Comparison of ENCODE assay signal across 8 cellular contexts in genomic region chr12:67630373-67631088, GRCh38. TPM values are rescaled to one million over a fixed set of nuclear protein-coding genes. Genes with fewer than 3 reads are reported as not detected.
DNase-seq lines count a peak whose midpoint lies in the region; ATAC-seq and TF ChIP-seq lines count a peak whose summit lies in the region.

No MANE protein-coding gene starts in this region.

- peak; percentile 51 for DNase-seq in DMS53 (lab: John Stamatoyannopoulos, UW)
- no peak for DNase-seq in DMS53 treated with DMSO at 0.1 percent for 48 hours (lab: John Stamatoyannopoulos, UW; ENCODE audit: unreplicated experiment)
- DNase-seq in SJCRH30: peak; percentile 14 to 24
- peak; percentile 87 for DNase-seq in activated gamma-delta T cell treated with Interleukin-2 at 50 U/mL for 16 hours
- DNase-seq in stimulated activated naive B cell treated with anti-CD40 and anti-IgM and Interleukin-4, amounts not matched to agents 10 μg/mL and 1 μg/mL and 100 μg/mL, for 72 hours: peak; percentile 59
- DNase-seq in NCI-H2227 treated with DMSO at 0.1 percent for 48 hours (lab: John Stamatoyannopoulos, UW): no peak

- TF ChIP-seq CTCF in liver (IDR thresholded peaks at IDR 0.05; ENCODE audit: low read depth, low read length, missing input control): no peak

- H3K27me3 Mint-ChIP-seq in stimulated activated naive B cell treated with anti-CD40 and anti-IgM and Interleukin-4, amounts not matched to agents 10 μg/mL and 1 μg/mL and 100 μg/mL, for 72 hours: no peaks in the 10 kb centered on the region

- no peaks in the 10 kb centered on the region for H3K27me3 ChIP-seq in SJCRH30
- no peaks in the 10 kb centered on the region for H3K27me3 ChIP-seq in liver (ENCODE audit: control insufficient read depth in 4 of 4, insufficient read depth in 4 of 4, low read length in 3 of 4)

- H3K9ac ChIP-seq in liver (ENCODE audit: low read depth in 1 of 2, low read length in 2 of 2): no peak overlapping the region

- ATAC-seq in HG03097 (IDR thresholded peaks at IDR 0.05; ENCODE audit: low FRiP score, unreplicated experiment): peak; percentile 98
- peak; percentile 98 for ATAC-seq in stimulated activated naive B cell treated with anti-CD40 and anti-IgM and Interleukin-4, amounts not matched to agents 10 μg/mL and 1 μg/mL and 100 μg/mL, for 72 hours (replicated peaks)

- WGBS in liver: 49% methylated on average over 7 of the region's 7 CpGs

- peaks cover 8 to 9% of the 10 kb centered on the region in 2 donors for H3K36me3 Mint-ChIP-seq in stimulated activated naive B cell treated with anti-CD40 and anti-IgM and Interleukin-4, amounts not matched to agents 10 μg/mL and 1 μg/mL and 100 μg/mL, for 72 hours

- H3K4me1 ChIP-seq in SJCRH30 (no peaks in the 10 kb centered on the region), liver (ENCODE audit: control insufficient read depth in 4 of 4, insufficient read depth in 4 of 4, low read length in 3 of 4) (no peaks in the 10 kb centered on the region)

- H3K27ac Mint-ChIP-seq in stimulated activated naive B cell treated with anti-CD40 and anti-IgM and Interleukin-4, amounts not matched to agents 10 μg/mL and 1 μg/mL and 100 μg/mL, for 72 hours: peak overlapping the region; percentile 44

- peak in 1 of 2 donors; percentile 7 for TF ChIP-seq RAD21 in liver (IDR thresholded peaks at IDR 0.05)

- H3K4me3 Mint-ChIP-seq in stimulated activated naive B cell treated with anti-CD40 and anti-IgM and Interleukin-4, amounts not matched to agents 10 μg/mL and 1 μg/mL and 100 μg/mL, for 72 hours: peak overlapping the region; percentile 51 to 62

- H3K4me3 ChIP-seq in SJCRH30 (no peak overlapping the region), liver (ENCODE audit: low read depth in 1 of 3, low read length in 3 of 3) (no peak overlapping the region)

- peaks cover 44 to 64% of the 10 kb centered on the region in 2 donors for H3K4me1 Mint-ChIP-seq in stimulated activated naive B cell treated with anti-CD40 and anti-IgM and Interleukin-4, amounts not matched to agents 10 μg/mL and 1 μg/mL and 100 μg/mL, for 72 hours

- H3K27ac ChIP-seq in SJCRH30: no peak overlapping the region
- no peak overlapping the region for H3K27ac ChIP-seq in liver (ENCODE audit: low read depth in 1 of 2, low read length in 2 of 2)

- H3K9me3 Mint-ChIP-seq in stimulated activated naive B cell treated with anti-CD40 and anti-IgM and Interleukin-4, amounts not matched to agents 10 μg/mL and 1 μg/mL and 100 μg/mL, for 72 hours: peaks cover 9% of the 10 kb centered on the region in 2 donors

- H3K9me3 ChIP-seq in SJCRH30 (replicated peaks) (no peaks in the 10 kb centered on the region), liver (ENCODE audit: control insufficient read depth in 4 of 4, low read length in 3 of 4) (no peaks in the 10 kb centered on the region)

- H3K36me3 ChIP-seq in SJCRH30 (no peaks in the 10 kb centered on the region), liver (ENCODE audit: control insufficient read depth in 4 of 4, insufficient read depth in 3 of 4, low read depth in 1 of 4, low read length in 3 of 4) (no peaks in the 10 kb centered on the region)

TF ChIP-seq in liver, 16 proteins besides CTCF, POLR2A, EP300 and RAD21:
- TF ChIP-seq NR2F2 (IDR thresholded peaks at IDR 0.05) (peak; percentile 57), HNF4G (IDR thresholded peaks at IDR 0.05) (no peak)

RNA-seq across cellular contexts. Expression of gene DYRK2, which starts 18.0 kb away (rescaled TPM):
- 51.6 and 58.2 TPM in 2 replicates for total RNA-seq in SJCRH30 (2014; rRNA removed; shearing (Covaris generic))
- 1 to 10 TPM; 6.6 to 8.8 TPM for total RNA-seq in liver
- polyA plus RNA-seq in liver: 1 to 10 TPM; 1.2 to 3.2 TPM

Comparison
In these comparisons a context has a peak if more than half of its experiments do, and no peak if none do; other contexts are left out.
1. DNase-seq: peak in DMS53 (single experiment), SJCRH30 (2 of 2), activated gamma-delta T cell treated with Interleukin-2 at 50 U/mL for 16 hours (single experiment) and stimulated activated naive B cell treated with anti-CD40 and anti-IgM and Interleukin-4, amounts not matched to agents 10 μg/mL and 1 μg/mL and 100 μg/mL, for 72 hours (single experiment); none in DMS53 treated with DMSO at 0.1 percent for 48 hours (single experiment) and NCI-H2227 treated with DMSO at 0.1 percent for 48 hours (single experiment).